8 cellular contexts compared by ENCODE assay signal in the genomic region with DNA sequence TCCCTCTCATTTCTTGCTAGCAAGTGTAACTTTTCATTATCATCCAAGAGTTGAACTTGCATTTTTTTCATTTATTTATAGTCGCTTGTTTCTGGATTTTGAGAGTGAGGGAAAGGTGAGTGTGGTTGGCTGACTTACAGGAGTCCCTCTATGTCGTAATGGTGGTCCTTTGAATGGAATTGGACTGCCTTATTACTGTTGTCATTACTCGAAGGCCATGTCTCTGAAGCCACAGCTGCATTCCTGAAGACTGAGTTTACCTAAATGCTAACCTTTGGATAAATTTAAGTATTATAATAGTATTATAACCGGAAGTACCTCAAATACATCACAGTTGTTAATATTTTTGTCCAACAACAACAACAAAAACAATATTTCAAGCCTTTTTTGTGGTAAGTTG.
"Had no signal": no experiment of that assay in that cellular context is flagged by ENCODE, and none has a peak within 500 bp of the region (broad histone marks: within the 10 kb centered on the region; RNA-seq: fewer than 3 reads in every experiment).

No MANE protein-coding gene starts in this region.

- H3K4me1 Mint-ChIP-seq: H9 had no signal

- DNase-seq: H9, HCEC 1CT, IMR-90 had no signal

- ATAC-seq: GM23338, K562 had no signal

- H3K27ac Mint-ChIP-seq: GM23338 had no signal

- H2AFZ ChIP-seq: GM23338 had no signal

- H3K4me3 ChIP-seq: GM23338, K562 had no signal

- H3K4me2 ChIP-seq: GM23338 had no signal

- H3K4me3 Mint-ChIP-seq: GM23338, H9 had no signal

- H3K9me3 Mint-ChIP-seq: H9 had no signal

- FAIRE-seq: H1, H54, HTR-8/SVneo, K562 had no signal
